In the genomic region with DNA sequence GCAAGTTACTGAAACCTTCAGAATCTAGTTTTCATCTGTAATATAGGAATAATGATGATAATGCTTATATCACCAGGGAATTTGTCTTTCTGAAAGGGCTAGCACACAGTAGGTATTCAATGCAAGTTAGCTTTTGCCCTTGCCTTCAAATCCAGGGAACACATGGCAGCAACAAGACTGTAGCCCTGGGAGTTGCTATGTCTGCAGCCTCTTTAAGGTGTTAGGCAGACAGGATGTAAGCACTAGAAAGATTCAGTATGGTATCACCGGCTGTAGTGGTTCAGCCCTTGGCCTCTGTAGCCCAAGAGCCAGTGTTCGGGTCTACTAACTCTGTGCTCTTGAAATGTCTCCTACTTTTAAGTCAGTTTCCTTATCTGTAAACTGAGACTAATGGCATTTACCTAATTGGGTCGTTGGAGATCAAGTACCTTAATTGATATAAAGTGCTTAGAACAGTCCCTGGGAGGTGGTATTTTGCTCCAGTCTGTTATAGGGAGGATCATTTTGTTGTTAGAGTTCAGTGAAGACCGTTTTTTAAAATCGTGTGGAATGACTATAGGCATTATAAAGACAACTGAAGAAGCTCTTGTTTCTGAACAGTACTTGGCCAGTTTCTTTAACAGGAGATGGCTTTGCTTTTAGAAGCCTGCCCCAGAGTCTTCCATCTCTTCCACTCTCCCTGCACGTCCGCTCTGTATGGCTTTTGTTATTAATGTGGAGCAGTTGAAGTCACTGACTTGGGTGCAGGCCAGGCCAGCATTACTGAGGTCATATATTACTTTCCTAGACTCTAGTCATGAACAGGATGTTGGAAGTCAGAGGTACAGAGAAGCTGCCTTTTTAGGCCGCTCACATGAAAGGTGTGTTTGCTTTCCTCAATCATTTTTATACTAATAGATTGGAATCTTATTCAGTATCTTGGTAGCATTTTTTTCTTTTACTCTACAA, we compare ENCODE assay signal across 1 cellular context.
TF ChIP-seq lines count a peak whose summit lies in the region.

No MANE protein-coding gene starts in this region.

TF ChIP-seq in GM23338, 12 proteins besides CTCF, POLR2A, EP300 and RAD21 (continued from another document):
- TF ChIP-seq, protein P1, sequence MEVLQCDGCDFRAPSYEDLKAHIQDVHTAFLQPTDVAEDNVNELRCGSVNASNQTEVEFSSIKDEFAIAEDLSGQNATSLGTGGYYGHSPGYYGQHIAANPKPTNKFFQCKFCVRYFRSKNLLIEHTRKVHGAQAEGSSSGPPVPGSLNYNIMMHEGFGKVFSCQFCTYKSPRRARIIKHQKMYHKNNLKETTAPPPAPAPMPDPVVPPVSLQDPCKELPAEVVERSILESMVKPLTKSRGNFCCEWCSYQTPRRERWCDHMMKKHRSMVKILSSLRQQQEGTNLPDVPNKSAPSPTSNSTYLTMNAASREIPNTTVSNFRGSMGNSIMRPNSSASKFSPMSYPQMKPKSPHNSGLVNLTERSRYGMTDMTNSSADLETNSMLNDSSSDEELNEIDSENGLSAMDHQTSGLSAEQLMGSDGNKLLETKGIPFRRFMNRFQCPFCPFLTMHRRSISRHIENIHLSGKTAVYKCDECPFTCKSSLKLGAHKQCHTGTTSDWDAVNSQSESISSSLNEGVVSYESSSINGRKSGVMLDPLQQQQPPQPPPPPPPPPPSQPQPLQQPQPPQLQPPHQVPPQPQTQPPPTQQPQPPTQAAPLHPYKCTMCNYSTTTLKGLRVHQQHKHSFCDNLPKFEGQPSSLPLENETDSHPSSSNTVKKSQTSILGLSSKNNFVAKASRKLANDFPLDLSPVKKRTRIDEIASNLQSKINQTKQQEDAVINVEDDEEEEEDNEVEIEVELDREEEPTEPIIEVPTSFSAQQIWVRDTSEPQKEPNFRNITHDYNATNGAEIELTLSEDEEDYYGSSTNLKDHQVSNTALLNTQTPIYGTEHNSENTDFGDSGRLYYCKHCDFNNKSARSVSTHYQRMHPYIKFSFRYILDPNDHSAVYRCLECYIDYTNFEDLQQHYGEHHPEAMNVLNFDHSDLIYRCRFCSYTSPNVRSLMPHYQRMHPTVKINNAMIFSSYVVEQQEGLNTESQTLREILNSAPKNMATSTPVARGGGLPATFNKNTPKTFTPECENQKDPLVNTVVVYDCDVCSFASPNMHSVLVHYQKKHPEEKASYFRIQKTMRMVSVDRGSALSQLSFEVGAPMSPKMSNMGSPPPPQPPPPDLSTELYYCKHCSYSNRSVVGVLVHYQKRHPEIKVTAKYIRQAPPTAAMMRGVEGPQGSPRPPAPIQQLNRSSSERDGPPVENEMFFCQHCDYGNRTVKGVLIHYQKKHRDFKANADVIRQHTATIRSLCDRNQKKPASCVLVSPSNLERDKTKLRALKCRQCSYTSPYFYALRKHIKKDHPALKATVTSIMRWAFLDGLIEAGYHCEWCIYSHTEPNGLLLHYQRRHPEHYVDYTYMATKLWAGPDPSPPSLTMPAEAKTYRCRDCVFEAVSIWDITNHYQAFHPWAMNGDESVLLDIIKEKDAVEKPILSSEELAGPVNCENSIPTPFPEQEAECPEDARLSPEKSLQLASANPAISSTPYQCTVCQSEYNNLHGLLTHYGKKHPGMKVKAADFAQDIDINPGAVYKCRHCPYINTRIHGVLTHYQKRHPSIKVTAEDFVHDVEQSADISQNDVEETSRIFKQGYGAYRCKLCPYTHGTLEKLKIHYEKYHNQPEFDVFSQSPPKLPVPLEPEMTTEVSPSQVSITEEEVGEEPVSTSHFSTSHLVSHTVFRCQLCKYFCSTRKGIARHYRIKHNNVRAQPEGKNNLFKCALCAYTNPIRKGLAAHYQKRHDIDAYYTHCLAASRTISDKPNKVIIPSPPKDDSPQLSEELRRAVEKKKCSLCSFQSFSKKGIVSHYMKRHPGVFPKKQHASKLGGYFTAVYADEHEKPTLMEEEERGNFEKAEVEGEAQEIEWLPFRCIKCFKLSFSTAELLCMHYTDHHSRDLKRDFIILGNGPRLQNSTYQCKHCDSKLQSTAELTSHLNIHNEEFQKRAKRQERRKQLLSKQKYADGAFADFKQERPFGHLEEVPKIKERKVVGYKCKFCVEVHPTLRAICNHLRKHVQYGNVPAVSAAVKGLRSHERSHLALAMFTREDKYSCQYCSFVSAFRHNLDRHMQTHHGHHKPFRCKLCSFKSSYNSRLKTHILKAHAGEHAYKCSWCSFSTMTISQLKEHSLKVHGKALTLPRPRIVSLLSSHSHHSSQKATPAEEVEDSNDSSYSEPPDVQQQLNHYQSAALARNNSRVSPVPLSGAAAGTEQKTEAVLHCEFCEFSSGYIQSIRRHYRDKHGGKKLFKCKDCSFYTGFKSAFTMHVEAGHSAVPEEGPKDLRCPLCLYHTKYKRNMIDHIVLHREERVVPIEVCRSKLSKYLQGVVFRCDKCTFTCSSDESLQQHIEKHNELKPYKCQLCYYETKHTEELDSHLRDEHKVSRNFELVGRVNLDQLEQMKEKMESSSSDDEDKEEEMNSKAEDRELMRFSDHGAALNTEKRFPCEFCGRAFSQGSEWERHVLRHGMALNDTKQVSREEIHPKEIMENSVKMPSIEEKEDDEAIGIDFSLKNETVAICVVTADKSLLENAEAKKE (CRISPR knock-in tag; IDR thresholded peaks at IDR 0.05), result no peak
- TF ChIP-seq EZH2phosphoT487 (IDR thresholded peaks at IDR 0.05; ENCODE audit: unreplicated experiment) (no peak), ZNF114 (CRISPR knock-in tag; IDR thresholded peaks at IDR 0.05) (no peak)
- TF ChIP-seq, protein P2, sequence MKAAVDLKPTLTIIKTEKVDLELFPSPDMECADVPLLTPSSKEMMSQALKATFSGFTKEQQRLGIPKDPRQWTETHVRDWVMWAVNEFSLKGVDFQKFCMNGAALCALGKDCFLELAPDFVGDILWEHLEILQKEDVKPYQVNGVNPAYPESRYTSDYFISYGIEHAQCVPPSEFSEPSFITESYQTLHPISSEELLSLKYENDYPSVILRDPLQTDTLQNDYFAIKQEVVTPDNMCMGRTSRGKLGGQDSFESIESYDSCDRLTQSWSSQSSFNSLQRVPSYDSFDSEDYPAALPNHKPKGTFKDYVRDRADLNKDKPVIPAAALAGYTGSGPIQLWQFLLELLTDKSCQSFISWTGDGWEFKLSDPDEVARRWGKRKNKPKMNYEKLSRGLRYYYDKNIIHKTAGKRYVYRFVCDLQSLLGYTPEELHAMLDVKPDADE (IDR thresholded peaks at IDR 0.05), result no peak
